ENCODE assay signal across 1 cellular context in genomic region chr11:10304495-10305261, GRCh38.
TF ChIP-seq lines count a peak whose summit lies in the region.

TSS of gene ADM (plus strand) at chr11:10305073. CDS start at chr11:10305701, 628 bp downstream.

TF ChIP-seq in HCT116, 20 proteins besides CTCF, POLR2A, EP300 and RAD21:
- TF ChIP-seq ZBTB33 (IDR thresholded peaks at IDR 0.05; ENCODE audit: extremely low read depth, insufficient replicate concordance, low read length) (peak; percentile 82), ZFX (IDR thresholded peaks at IDR 0.05) (peak; percentile 10; the same call in 1 of the 2 replicates), EZH2 (IDR thresholded peaks at IDR 0.05) (no peak), JUND (IDR thresholded peaks at IDR 0.05) (no peak), ATF3 (IDR thresholded peaks at IDR 0.05) (no peak), SRF (IDR thresholded peaks at IDR 0.05; ENCODE audit: low read depth) (no peak), POLR2AphosphoS5 (IDR thresholded peaks at IDR 0.05; ENCODE audit: low read depth, low read length) (peak; percentile 100), YY1 (IDR thresholded peaks at IDR 0.05; ENCODE audit: extremely low read depth, insufficient replicate concordance, low read depth, low read length) (peak; percentile 62)
